Comparison of ENCODE assay signal across 10 cellular contexts in the genomic region with DNA sequence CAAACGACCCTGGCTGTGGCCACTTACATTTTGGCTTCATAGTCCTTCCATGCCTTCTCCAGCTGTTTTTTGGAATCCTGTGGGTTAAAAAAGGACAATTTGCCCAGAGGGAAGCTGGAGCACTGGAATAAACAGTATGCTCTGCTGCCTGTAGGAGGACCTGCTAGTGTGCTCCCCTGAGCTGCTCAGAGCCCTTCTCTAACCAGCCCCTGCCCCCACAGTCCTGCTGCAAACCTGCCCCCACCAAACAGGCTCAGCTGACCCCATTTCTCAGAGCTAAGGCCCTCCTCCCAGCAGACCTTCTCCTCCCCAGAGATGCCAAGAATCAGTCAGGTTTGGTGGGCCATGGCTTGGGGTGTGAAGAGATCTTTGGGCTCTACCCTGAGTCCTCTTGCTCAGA. TPM values are rescaled to one million over a fixed set of nuclear protein-coding genes. Genes with fewer than 3 reads are reported as not detected.
DNase-seq lines count a peak whose midpoint lies in the region; ATAC-seq and TF ChIP-seq lines count a peak whose summit lies in the region.
"Had no signal": no experiment of that assay in that cellular context is flagged by ENCODE, and none has a peak within 500 bp of the region (broad histone marks: within the 10 kb centered on the region; RNA-seq: fewer than 3 reads in every experiment).

No MANE protein-coding gene starts in this region.

- no peak overlapping the region for H3K4me3 ChIP-seq in right cardiac atrium (ENCODE audit: low read length)
- no peak overlapping the region for H3K4me3 ChIP-seq in colonic mucosa
- H3K4me3 ChIP-seq: neural progenitor cell had no signal

- H3K36me3 ChIP-seq in colonic mucosa: no peaks in the 10 kb centered on the region
- H3K36me3 ChIP-seq: neural progenitor cell had no signal

- no peak for TF ChIP-seq CTCF in colonic mucosa (IDR thresholded peaks at IDR 0.05)

- H3K27me3 ChIP-seq in right cardiac atrium (ENCODE audit: control insufficient read depth, insufficient read depth): no peaks in the 10 kb centered on the region
- no peaks in the 10 kb centered on the region for H3K27me3 ChIP-seq in colonic mucosa
- H3K27me3 ChIP-seq: neural progenitor cell had no signal

- WGBS in right cardiac atrium: 53% methylated on average over 1 of the region's 1 CpG

- ATAC-seq in right cardiac atrium: peak in 1 of 2 donors; percentile 15
- no peak for ATAC-seq in Right ventricle myocardium superior (ENCODE audit: poor library complexity)

- intact Hi-C loops in right cardiac atrium (cut with DNase I): no loop called here
- intact Hi-C loops in Right ventricle myocardium superior (cut with DNase I): no loop called here
- intact Hi-C loops in colonic mucosa (cut with DNase I): no loop called here

- DNase-seq in right cardiac atrium: no peak
- no peak for DNase-seq in Right ventricle myocardium superior
- no peak for DNase-seq in colonic mucosa
- DNase-seq in myocyte (ENCODE audit: low read depth): peak; percentile 56
- no peak for DNase-seq in pons (ENCODE audit: low spot score)
- no peak for DNase-seq in NCI-H82 (lab: John Stamatoyannopoulos, UW)
- DNase-seq in caudate nucleus (lab: John Stamatoyannopoulos, UW): no peak
- no peak for DNase-seq in cerebellum (ENCODE audit: low spot score)
- DNase-seq: ACHN had no signal

- H3K27ac ChIP-seq in right cardiac atrium (ENCODE audit: low read length) (peak overlapping the region; percentile 16), colonic mucosa (peak overlapping the region; percentile 52), caudate nucleus (ENCODE audit: low read depth, low read length) (no peak overlapping the region)
- H3K27ac ChIP-seq: neural progenitor cell had no signal

- H3K9me3 ChIP-seq in right cardiac atrium (ENCODE audit: control insufficient read depth, low read length) (no peaks in the 10 kb centered on the region), colonic mucosa (no peaks in the 10 kb centered on the region)

- H3K9ac ChIP-seq in colonic mucosa (ENCODE audit: low read depth in 2 of 2, low read length in 2 of 2): peak overlapping the region; percentile 28 to 61
- H3K9ac ChIP-seq: neural progenitor cell had no signal

- H3K4me1 ChIP-seq in right cardiac atrium (ENCODE audit: control insufficient read depth, insufficient read depth, low read length) (peaks cover 3% of the 10 kb centered on the region), colonic mucosa (peaks cover 5% of the 10 kb centered on the region)
- H3K4me1 ChIP-seq: neural progenitor cell had no signal

RNA-seq across cellular contexts. Expression of gene TCEA3, which starts 26.9 kb away (rescaled TPM):
- total RNA-seq in right cardiac atrium: 10 to 100 TPM; 36.4 to 79.5 (median 49.1) TPM
- polyA plus RNA-seq in right cardiac atrium: 48.7 TPM
- total RNA-seq in Right ventricle myocardium superior: 72.7 TPM
- 100 to 1,000 TPM; 128 to 133 TPM for total RNA-seq in colonic mucosa
- total RNA-seq in myocyte: 6.8 and 9.8 TPM in 2 replicates
- polyA plus RNA-seq in myocyte (2012): 3.3 TPM
- total RNA-seq in cerebellum: 4.7 TPM

RNA-seq across cellular contexts. Expression of gene ASAP3, which starts 32.5 kb away (rescaled TPM):
- total RNA-seq in right cardiac atrium (10 to 100 TPM; 31.4 to 45.2 (median 34.1) TPM), Right ventricle myocardium superior (44.6 TPM), colonic mucosa (10 to 100 TPM; 22.9 to 27.3 TPM), myocyte (48.8 and 104 TPM in 2 replicates), cerebellum (16.2 TPM)
- 34.2 TPM for polyA plus RNA-seq in right cardiac atrium
- polyA plus RNA-seq in myocyte (2012): 26.8 TPM
